1 cellular context compared by ENCODE assay signal in genomic region chr5:56648460-56649034, GRCh38.
TF ChIP-seq lines count a peak whose summit lies in the region.

No MANE protein-coding gene starts in this region.

TF ChIP-seq in K562, 482 proteins besides CTCF, POLR2A, EP300 and RAD21 (continued from another document):
- TF ChIP-seq PRDM10 (IDR thresholded peaks at IDR 0.05; ENCODE audit: partially characterized antibody) (no peak), NFYB (IDR thresholded peaks at IDR 0.05; ENCODE audit: extremely low read depth, insufficient read length) (no peak), GATAD2A (IDR thresholded peaks at IDR 0.05) (no peak), NCOA4 (IDR thresholded peaks at IDR 0.05; ENCODE audit: partially characterized antibody) (no peak), ZNF316 (IDR thresholded peaks at IDR 0.05) (peak; percentile 57), L3MBTL2 (IDR thresholded peaks at IDR 0.05) (no peak), ZBTB40 (IDR thresholded peaks at IDR 0.05) (no peak), ZBTB40 (CRISPR knock-in tag; IDR thresholded peaks at IDR 0.05) (no peak), TEAD4 (IDR thresholded peaks at IDR 0.05; ENCODE audit: low read length) (no peak), TEAD4 (CRISPR knock-in tag; IDR thresholded peaks at IDR 0.05; ENCODE audit: borderline replicate concordance) (no peak)
